ENCODE assay signal across 17 cellular contexts in genomic region chr11:11857769-11858168, GRCh38. TPM values are rescaled to one million over a fixed set of nuclear protein-coding genes. Genes with fewer than 3 reads are reported as not detected.
DNase-seq lines count a peak whose midpoint lies in the region; ATAC-seq and TF ChIP-seq lines count a peak whose summit lies in the region.
"Had no signal": no experiment of that assay in that cellular context is flagged by ENCODE, and none has a peak within 500 bp of the region (broad histone marks: within the 10 kb centered on the region; RNA-seq: fewer than 3 reads in every experiment).

No MANE protein-coding gene starts in this region.

- WGBS in testis, 2 donors: 40 to 41% methylated on average over 5 of the region's 5 CpGs

- H3K79me2 ChIP-seq in PC-3 (ENCODE audit: low read length): peaks cover 98% of the 10 kb centered on the region

- H3K4me1 ChIP-seq in left ventricle myocardium inferior (peaks cover 86% of the 10 kb centered on the region), testis (peaks cover 17% of the 10 kb centered on the region), PC-3 (ENCODE audit: insufficient read depth, low read length) (peaks cover 15% of the 10 kb centered on the region)

- BruUV-seq in PC-3 (replicated peaks; lab: Mats Ljungman, UMichigan): no TSS peak

- peaks cover 17% of the 10 kb centered on the region for H4K20me1 ChIP-seq in PC-3 (ENCODE audit: low read length)

- no peaks in the 10 kb centered on the region for H3F3A ChIP-seq in PC-3 (ENCODE audit: low read length, unreplicated experiment)

- no peak for TF ChIP-seq POLR2A in testis (IDR thresholded peaks at IDR 0.05)

- no peak for ATAC-seq in left cardiac atrium
- peak; percentile 56 for ATAC-seq in T-helper 17 cell
- no peak for ATAC-seq in PC-3
- ATAC-seq in HG02642 (IDR thresholded peaks at IDR 0.05; ENCODE audit: poor library complexity, unreplicated experiment): no peak

- CTCF ChIA-PET in PC-3 (lab: Charles Lee): interaction anchor here (0.6 kb wide), 1 partner anchor 243 kb away, joined by 4 read pairs; no protein-coding TSS in a partner anchor

- H3K27me3 Mint-ChIP-seq in T-helper 17 cell: no peaks in the 10 kb centered on the region
- H3K27me3 Mint-ChIP-seq in immature natural killer cell (ENCODE audit: low read depth in 3 of 3): peaks cover 0 to 2% (median 0%) of the 10 kb centered on the region in 3 donors
- H3K27me3 Mint-ChIP-seq: memory B cell had no signal

- POLR2A ChIA-PET in PC-3 (lab: Charles Lee; ENCODE audit: unreplicated experiment): no interaction called here

- H3K36me3 Mint-ChIP-seq in T-helper 17 cell (ENCODE audit: low read depth) (no peaks in the 10 kb centered on the region), immature natural killer cell (no peaks in the 10 kb centered on the region)

- H3K9ac ChIP-seq in PC-3 (ENCODE audit: low read length): no peak overlapping the region

- H3K27ac ChIP-seq in left ventricle myocardium inferior (replicated peaks): peak overlapping the region; percentile 14
- peak overlapping the region; percentile 20 to 37 for H3K27ac ChIP-seq in testis
- no peak overlapping the region for H3K27ac ChIP-seq in PC-3 (ENCODE audit: low read length)
- H3K27ac ChIP-seq: VCaP had no signal

- H3K4me1 Mint-ChIP-seq in T-helper 17 cell (peaks cover 37% of the 10 kb centered on the region), immature natural killer cell (peaks cover 73 to 93% of the 10 kb centered on the region in 2 donors)

- no peak overlapping the region for H3K4me2 ChIP-seq in PC-3 (ENCODE audit: low read length)

- TF ChIP-seq CTCF in left ventricle myocardium inferior (IDR thresholded peaks at IDR 0.05; ENCODE audit: borderline replicate concordance) (no peak), testis (IDR thresholded peaks at IDR 0.05) (no peak), PC-3 (conservative IDR thresholded peaks at IDR 0.05; ENCODE audit: low read depth, low read length) (no peak)

- H3K9me3 ChIP-seq in left ventricle myocardium inferior (replicated peaks) (no peaks in the 10 kb centered on the region), T-helper 17 cell (ENCODE audit: control insufficient read depth, low read length, poor library complexity, severe bottlenecking) (no peaks in the 10 kb centered on the region), testis (no peaks in the 10 kb centered on the region), PC-3 (ENCODE audit: low read length) (no peaks in the 10 kb centered on the region)

- no peaks in the 10 kb centered on the region for H3K9me2 ChIP-seq in PC-3 (replicated peaks; ENCODE audit: low read length)

- intact Hi-C loops in left ventricle myocardium inferior (cut with micrococcal nuclease): no loop called here
- intact Hi-C loops in left cardiac atrium (cut with DNase I): no loop called here
- intact Hi-C loops in testis (cut with DNase I; ENCODE audit: low total_unique reads): no loop called here
- intact Hi-C loops in PC-3 (cut with micrococcal nuclease): no loop called here

- H3K27ac Mint-ChIP-seq in T-helper 17 cell: peak overlapping the region; percentile 41
- peak overlapping the region; percentile 67 to 91 (median 86) for H3K27ac Mint-ChIP-seq in immature natural killer cell
- H3K27ac Mint-ChIP-seq: memory B cell had no signal

- no peak overlapping the region for H2AFZ ChIP-seq in PC-3 (ENCODE audit: low read length)

- H3K4me3 Mint-ChIP-seq in T-helper 17 cell (peak overlapping the region; percentile 71), immature natural killer cell (peak overlapping the region; percentile 64 to 83 (median 74))
- H3K4me3 Mint-ChIP-seq: memory B cell had no signal

- DNase-seq in left ventricle myocardium inferior (no peak), left cardiac atrium (no peak), T-helper 17 cell (no peak), immature natural killer cell (peak; percentile 37 to 45 (median 44)), testis (peak; percentile 52), NCI-H2107 (lab: John Stamatoyannopoulos, UW) (no peak), PC-3 (no peak)
- DNase-seq: activated CD8-positive, alpha-beta memory T cell treated with anti-CD3 and anti-CD28 coated beads, Interleukin-2, amount 50 U/mL, for 4 hours; amniotic stem cell; DMS79; KBM-7; NCI-H146; NCI-H748 treated with DMSO at 0.1 percent for 48 hours; Right ventricle myocardium superior had no signal

- H3K27me3 ChIP-seq in left ventricle myocardium inferior (ENCODE audit: low read depth) (no peaks in the 10 kb centered on the region), testis (no peaks in the 10 kb centered on the region), PC-3 (ENCODE audit: low read length) (no peaks in the 10 kb centered on the region)

- H3K4me3 ChIP-seq in left ventricle myocardium inferior: peak overlapping the region; percentile 8
- peak overlapping the region; percentile 19 to 43 for H3K4me3 ChIP-seq in testis
- H3K4me3 ChIP-seq in PC-3 (ENCODE audit: low read length): no peak overlapping the region

- H3K36me3 ChIP-seq in left ventricle myocardium inferior (no peaks in the 10 kb centered on the region), testis (ENCODE audit: low read depth, missing control alignments) (no peaks in the 10 kb centered on the region), PC-3 (ENCODE audit: low read depth, low read length) (no peaks in the 10 kb centered on the region)

- no peaks in the 10 kb centered on the region for H3K9me3 Mint-ChIP-seq in immature natural killer cell

RNA-seq across cellular contexts. Expression of gene USP47, which starts 16.0 kb away (rescaled TPM):
- 53.7 TPM for total RNA-seq in left ventricle myocardium inferior
- total RNA-seq in left cardiac atrium: 10 to 100 TPM; 48.3 to 56.4 TPM
- 10 to 100 TPM; 71.5 to 82.3 TPM for total RNA-seq in T-helper 17 cell
- 10 to 100 TPM; 36.3 to 72.4 (median 43.5) TPM for polyA plus RNA-seq in immature natural killer cell
- total RNA-seq in testis: 100 to 1,000 TPM; 102 to 111 TPM
- 35.1 TPM for polyA plus RNA-seq in testis (ENCODE audit: insufficient read depth, low read depth, low replicate concordance)
- 33.5 and 45.2 TPM in 2 replicates for total RNA-seq in PC-3 (2014; rRNA removed)

Comparison
In these comparisons a context has a peak if more than half of its experiments do, and no peak if none do; other contexts are left out.
1. DNase-seq: peak in immature natural killer cell (3 of 3) and testis (single experiment); none in left ventricle myocardium inferior (single experiment), left cardiac atrium (single experiment), T-helper 17 cell (0 of 3), NCI-H2107 (single experiment) and PC-3 (single experiment).